8 cellular contexts compared by ENCODE assay signal in genomic region chr15:43775411-43775965, GRCh38. TPM values are rescaled to one million over a fixed set of nuclear protein-coding genes. Genes with fewer than 3 reads are reported as not detected.
A peak's percentile ranks its signal among the peaks of the same experiment; 100 is the strongest.
DNase-seq lines count a peak whose midpoint lies in the region; ATAC-seq, FAIRE-seq and TF ChIP-seq lines count a peak whose summit lies in the region.

No MANE protein-coding gene starts in this region.

- TF ChIP-seq CTCF in A549 (IDR thresholded peaks at IDR 0.05) (peak; percentile 28; the same call in 1 of the 3 replicates), GM12864 (IDR thresholded peaks at IDR 0.05; ENCODE audit: low read depth, low read length, missing control alignments) (no peak), brain microvascular endothelial cell (IDR thresholded peaks at IDR 0.05; ENCODE audit: low read depth, low read length, missing control alignments) (peak; percentile 62), liver (IDR thresholded peaks at IDR 0.05; ENCODE audit: low read depth, low read length, missing input control) (peak; percentile 46)

- TF ChIP-seq EP300 in A549 (IDR thresholded peaks at IDR 0.05): no peak

- DNase-seq in A549 (ENCODE audit: low read depth in 1 of 2, low spot score in 1 of 2): peak; percentile 25 to 77
- no peak for DNase-seq in GM12864 (ENCODE audit: low read depth)
- peak; percentile 56 for DNase-seq in NCI-H460 (ENCODE audit: extremely low read depth, low read depth)
- DNase-seq in brain microvascular endothelial cell: peak; percentile 35
- DNase-seq in activated gamma-delta T cell (lab: John Stamatoyannopoulos, UW): no peak

- POLR2A ChIA-PET in A549 (lab: Yijun Ruan, JAX): no interaction called here

- H3K4me3 ChIP-seq in A549 (no peak overlapping the region), GM12864 (ENCODE audit: low read depth, low read length) (peak overlapping the region; percentile 48; the same call in 1 of the 2 replicates), brain microvascular endothelial cell (ENCODE audit: low read depth, low read length) (no peak overlapping the region), liver (ENCODE audit: low read depth in 1 of 3, low read length in 3 of 3) (no peak overlapping the region)

- 0 out of 6 replicates have a peak overlapping the region, but pooled peaks of 1 of the 2 experiments have one; percentile 31 for H3K27ac ChIP-seq in A549
- no peak overlapping the region for H3K27ac ChIP-seq in brain microvascular endothelial cell
- peak overlapping the region in 1 of 2 donors; percentile 84 for H3K27ac ChIP-seq in liver (ENCODE audit: low read depth in 1 of 2, low read length in 2 of 2)

- H3K27me3 ChIP-seq in brain microvascular endothelial cell (replicated peaks): no peaks in the 10 kb centered on the region
- H3K27me3 ChIP-seq in liver (ENCODE audit: control insufficient read depth in 4 of 4, insufficient read depth in 4 of 4, low read length in 3 of 4): no peaks in the 10 kb centered on the region

- no peak for TF ChIP-seq RAD21 in A549 (conservative IDR thresholded peaks at IDR 0.05 in 1 of 2, IDR thresholded peaks at IDR 0.05 in 1 of 2)
- TF ChIP-seq RAD21 in liver (IDR thresholded peaks at IDR 0.05): peak; percentile 46 to 63

- ATAC-seq in A549 (peak; percentile 57), GM18519 (IDR thresholded peaks at IDR 0.05; ENCODE audit: low FRiP score, unreplicated experiment) (no peak), HG02852 (IDR thresholded peaks at IDR 0.05; ENCODE audit: unreplicated experiment) (no peak)

- H3K4me1 ChIP-seq in A549 (0 out of 3 replicates have a peak, but pooled peaks cover 8% of the 10 kb centered on the region), liver (ENCODE audit: control insufficient read depth in 4 of 4, insufficient read depth in 4 of 4, low read length in 3 of 4) (peaks cover 0 to 21% (median 11%) of the 10 kb centered on the region in 4 donors)

- in situ Hi-C loops in brain microvascular endothelial cell (cut with HindIII; ENCODE audit: low pct_ligation_motif_present, low sequenced_read_pairs): no loop called here

- TF ChIP-seq POLR2A in A549 (IDR thresholded peaks at IDR 0.05; ENCODE audit: low read length): no peak

- no peak for FAIRE-seq in A549 (lab: Jason Lieb, UNC)

- 100% methylated on average over 1 of the region's 1 CpG for WGBS in A549 (ENCODE audit: missing lambda C conversion rate)
- 90% methylated on average over 1 of the region's 1 CpG for WGBS in liver

- H3K36me3 ChIP-seq in brain microvascular endothelial cell (replicated peaks): peaks cover 41% of the 10 kb centered on the region
- H3K36me3 ChIP-seq in liver (ENCODE audit: control insufficient read depth in 4 of 4, insufficient read depth in 3 of 4, low read depth in 1 of 4, low read length in 3 of 4): peaks cover 5 to 34% (median 30%) of the 10 kb centered on the region in 4 donors

- H3K9me3 ChIP-seq in A549 (no peaks in the 10 kb centered on the region), liver (ENCODE audit: control insufficient read depth in 4 of 4, low read length in 3 of 4) (no peaks in the 10 kb centered on the region)

- H3K4me2 ChIP-seq in A549: no peak overlapping the region

- CTCF ChIA-PET in A549 (lab: Yijun Ruan, JAX): interaction anchor here (1.6 to 6.9 kb wide), 3 partner anchors 10 to 25 kb away, joined by 7 to 47 read pairs (median 11); partner anchors contain the start of gene SERF2

- no peak overlapping the region for H3K9ac ChIP-seq in liver (ENCODE audit: low read depth in 1 of 2, low read length in 2 of 2)

TF ChIP-seq in A549, 52 proteins besides CTCF, POLR2A, EP300 and RAD21:
- 0 out of 2 replicates have a peak, but pooled peaks have one; percentile 80 for TF ChIP-seq MYC (IDR thresholded peaks at IDR 0.05; ENCODE audit: borderline replicate concordance, low read length)
- peak; percentile 54 for TF ChIP-seq MAX (IDR thresholded peaks at IDR 0.05)
- no peak for TF ChIP-seq FOSB (CRISPR knock-in tag; IDR thresholded peaks at IDR 0.05)

TF ChIP-seq in liver, 16 proteins besides CTCF, POLR2A, EP300 and RAD21:
- peak; percentile 55 for TF ChIP-seq MAX (IDR thresholded peaks at IDR 0.05)
- TF ChIP-seq GABPA (IDR thresholded peaks at IDR 0.05 in 1 of 2, conservative IDR thresholded peaks at IDR 0.05 in 1 of 2): peak in 1 of 2 donors; percentile 19
- peak in 1 of 2 donors; percentile 19 for TF ChIP-seq RXRA (IDR thresholded peaks at IDR 0.05)
- TF ChIP-seq TAF1 (conservative IDR thresholded peaks at IDR 0.05): no peak
- TF ChIP-seq HNF4A (conservative IDR thresholded peaks at IDR 0.05): peak; percentile 69 to 79

RNA-seq across cellular contexts. Expression of gene ELL3, which starts 1.3 kb away (rescaled TPM):
- 1.8 and 2.1 TPM in 2 replicates for polyA plus RNA-seq in A549 (2011; rRNA removed)
- 0.99 and 2.0 TPM in 2 replicates for polyA plus RNA-seq in A549 (2012; cell fraction: cytosol; rRNA removed)
- 2.5 and 3.1 TPM in 2 replicates for polyA plus RNA-seq in A549 (2012; cell fraction: nucleus; rRNA removed)
- polyA plus RNA-seq in A549 (2017; fragmentation: RNase III; extraction: RNeasy Plus Mini Kit Qiagen cat#74134 plus additional on column Dnase treatment): 1.4 to 1.7 TPM (median 1.5 TPM) in 3 replicates
- 2.8 and 4.0 TPM in 2 replicates for polyA minus RNA-seq in A549 (2011; rRNA and poly(A)+ RNA removed)
- total RNA-seq in NCI-H460 (2014; rRNA removed; shearing (Covaris generic)): 3.9 and 4.0 TPM in 2 replicates
- polyA plus RNA-seq in NCI-H460 (2014; cell fraction: nucleus; rRNA removed): 12.0 and 20.6 TPM in 2 replicates
- under 1 TPM; 0.89 to 0.92 TPM for total RNA-seq in liver
- polyA plus RNA-seq in liver: 1 to 10 TPM in 1 of 2 donors, under 1 TPM in 1; 0.74 to 1.4 TPM

RNA-seq across cellular contexts. Expression of gene SERF2, which starts 16.6 kb away (rescaled TPM):
- polyA plus RNA-seq in A549 (2011; rRNA removed) (317 and 464 TPM in 2 replicates), A549 (2017; fragmentation: RNase III; extraction: RNeasy Plus Mini Kit Qiagen cat#74134 plus additional on column Dnase treatment) (569 to 597 TPM (median 576 TPM) in 3 replicates), liver (1,000 to 10,000 TPM; 1,197 to 1,329 TPM)
- polyA plus RNA-seq in A549 (2012; cell fraction: cytosol; rRNA removed): 965 and 1,293 TPM in 2 replicates
- 504 and 524 TPM in 2 replicates for polyA plus RNA-seq in A549 (2012; cell fraction: nucleus; rRNA removed)
- 223 and 293 TPM in 2 replicates for polyA minus RNA-seq in A549 (2011; rRNA and poly(A)+ RNA removed)
- 304 and 355 TPM in 2 replicates for total RNA-seq in NCI-H460 (2014; rRNA removed; shearing (Covaris generic))
- 311 and 468 TPM in 2 replicates for polyA plus RNA-seq in NCI-H460 (2014; cell fraction: nucleus; rRNA removed)
- 100 to 1,000 TPM; 195 to 480 TPM for total RNA-seq in liver

RNA-seq across cellular contexts. Expression of gene SERINC4, which starts 24.5 kb away (rescaled TPM):
- polyA plus RNA-seq in A549 (2011; rRNA removed) (0.05 and 0.07 TPM in 2 replicates), A549 (2017; fragmentation: RNase III; extraction: RNeasy Plus Mini Kit Qiagen cat#74134 plus additional on column Dnase treatment) (0.04 to 0.12 TPM (median 0.04 TPM) in 3 replicates), liver (under 1 TPM in 1 of 2 donors, not detected in 1; 0.06 TPM)
- polyA plus RNA-seq in A549 (2012; cell fraction: cytosol; rRNA removed): 0.06 and 0.09 TPM in 2 replicates
- polyA plus RNA-seq in A549 (2012; cell fraction: nucleus; rRNA removed): 0.10 and 0.14 TPM in 2 replicates
- polyA minus RNA-seq in A549 (2011; rRNA and poly(A)+ RNA removed): 0.08 TPM in 1 of 2 replicates, not detected in the other
- total RNA-seq in NCI-H460 (2014; rRNA removed; shearing (Covaris generic)): 0.12 TPM in 1 of 2 replicates, not detected in the other
- polyA plus RNA-seq in NCI-H460 (2014; cell fraction: nucleus; rRNA removed): 0.43 TPM in 1 of 2 replicates, not detected in the other
- total RNA-seq in liver: not detected

RNA-seq across cellular contexts. Expression of gene HYPK, which starts 24.9 kb away (rescaled TPM):
- polyA plus RNA-seq in A549 (2011; rRNA removed) (10.7 and 21.0 TPM in 2 replicates), A549 (2017; fragmentation: RNase III; extraction: RNeasy Plus Mini Kit Qiagen cat#74134 plus additional on column Dnase treatment) (45.5 to 80.8 TPM (median 66.5 TPM) in 3 replicates), liver (10 to 100 TPM in 1 of 2 donors, 1 to 10 TPM in 1; 6.8 to 18.7 TPM)
- 6.1 and 8.8 TPM in 2 replicates for polyA plus RNA-seq in A549 (2012; cell fraction: cytosol; rRNA removed)
- polyA plus RNA-seq in A549 (2012; cell fraction: nucleus; rRNA removed): 3.7 and 6.0 TPM in 2 replicates
- 3.6 and 6.3 TPM in 2 replicates for polyA minus RNA-seq in A549 (2011; rRNA and poly(A)+ RNA removed)
- total RNA-seq in NCI-H460 (2014; rRNA removed; shearing (Covaris generic)): 10.5 and 15.4 TPM in 2 replicates
- 8.1 and 43.5 TPM in 2 replicates for polyA plus RNA-seq in NCI-H460 (2014; cell fraction: nucleus; rRNA removed)
- 1 to 10 TPM; 4.8 to 7.9 TPM for total RNA-seq in liver

RNA-seq across cellular contexts. Expression of gene PDIA3, which starts 29.2 kb away (rescaled TPM):
- 196 and 208 TPM in 2 replicates for polyA plus RNA-seq in A549 (2011; rRNA removed)
- 54.9 and 69.2 TPM in 2 replicates for polyA plus RNA-seq in A549 (2012; cell fraction: cytosol; rRNA removed)
- polyA plus RNA-seq in A549 (2012; cell fraction: nucleus; rRNA removed): 61.4 and 81.6 TPM in 2 replicates
- 249 to 257 TPM (median 257 TPM) in 3 replicates for polyA plus RNA-seq in A549 (2017; fragmentation: RNase III; extraction: RNeasy Plus Mini Kit Qiagen cat#74134 plus additional on column Dnase treatment)
- polyA minus RNA-seq in A549 (2011; rRNA and poly(A)+ RNA removed): 20.2 and 23.4 TPM in 2 replicates
- total RNA-seq in NCI-H460 (2014; rRNA removed; shearing (Covaris generic)): 290 and 370 TPM in 2 replicates
- 289 and 353 TPM in 2 replicates for polyA plus RNA-seq in NCI-H460 (2014; cell fraction: nucleus; rRNA removed)
- 100 to 1,000 TPM; 109 to 272 TPM for total RNA-seq in liver
- polyA plus RNA-seq in liver: 100 to 1,000 TPM; 159 to 328 TPM

Comparison
In these comparisons a context has a peak if more than half of its experiments do, and no peak if none do; other contexts are left out.
1. ATAC-seq: peak in A549 (2 of 2); none in GM18519 (single experiment) and HG02852 (single experiment).
2. DNase-seq: peak in A549 (2 of 2), NCI-H460 (single experiment) and brain microvascular endothelial cell (single experiment); none in GM12864 (single experiment) and activated gamma-delta T cell (single experiment).